8 cellular contexts compared by ENCODE assay signal in the genomic region with DNA sequence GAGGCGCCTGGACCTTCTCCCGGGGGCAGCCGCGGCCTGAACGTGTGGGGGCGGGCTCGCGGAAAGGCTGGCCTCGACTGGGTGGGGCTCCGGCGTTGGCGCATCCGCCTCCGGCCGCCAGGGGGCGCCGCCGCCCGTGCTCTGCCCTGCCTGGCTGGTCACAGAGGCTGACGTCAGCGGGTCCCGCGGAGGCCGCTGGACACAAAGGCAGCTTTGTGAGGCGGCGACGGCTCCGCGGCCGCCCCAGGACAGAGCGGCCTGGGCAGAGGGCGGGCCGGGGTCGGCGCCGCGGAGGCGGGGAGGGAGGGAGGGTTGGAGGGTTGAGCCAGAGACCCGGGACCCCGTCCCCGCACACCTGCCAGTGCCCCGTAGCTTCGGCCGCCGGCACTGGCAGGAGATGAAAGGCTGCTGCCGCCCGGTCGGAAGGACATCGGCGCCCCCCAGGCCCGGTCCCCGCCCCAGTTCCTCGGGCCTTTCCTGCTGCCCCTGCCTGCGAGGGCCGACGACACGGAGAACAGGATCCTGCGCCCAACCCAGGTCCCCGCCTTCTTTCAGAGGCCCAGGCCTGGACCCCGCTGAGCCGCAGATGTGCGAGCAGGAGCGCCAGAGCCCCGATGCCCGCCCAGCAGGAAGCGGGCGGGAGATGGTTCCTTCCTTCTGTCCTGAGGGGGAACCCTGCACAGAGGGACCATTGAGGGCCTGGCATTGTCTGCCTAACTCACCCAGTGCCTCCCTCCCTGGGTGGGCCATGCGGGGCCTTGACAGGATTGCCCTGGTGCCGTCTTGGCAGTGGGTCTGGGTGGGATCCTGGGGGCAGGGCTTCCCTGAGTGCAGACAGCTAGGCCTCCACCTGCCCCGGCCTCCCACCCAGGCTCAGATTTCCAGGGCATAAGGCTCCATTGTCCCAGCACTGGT. TPM values are rescaled to one million over a fixed set of nuclear protein-coding genes. Genes with fewer than 3 reads are reported as not detected.
DNase-seq lines count a peak whose midpoint lies in the region; ATAC-seq and TF ChIP-seq lines count a peak whose summit lies in the region.

No MANE protein-coding gene starts in this region.

- DNase-seq in CMK (ENCODE audit: low read depth), result peak; percentile 78
- peak; percentile 76 to 80 for DNase-seq in HL-60 (ENCODE audit: low read depth in 1 of 2, low spot score in 1 of 2)
- no peak for DNase-seq in Panc1 (ENCODE audit: low read depth, low spot score)
- peak; percentile 74 for DNase-seq in activated T-helper 1 cell treated with Interleukin-2 at 50 U/mL for 16 hours (ENCODE audit: low read depth)
- DNase-seq in esophagus squamous epithelium (lab: John Stamatoyannopoulos, UW), result peak; percentile 48
- DNase-seq in naive B cell, result peak; percentile 84
- peak; percentile 94 for DNase-seq in stimulated activated effector memory CD8-positive, alpha-beta T cell treated with anti-CD3 and anti-CD28 coated beads, Interleukin-12 subunit alpha, Interleukin-12 subunit beta, amount 100 ng/mL, for 72 hours (ENCODE audit: low spot score in 2 of 2)

- peak; percentile 79 for TF ChIP-seq CTCF in HL-60 (IDR thresholded peaks at IDR 0.05; ENCODE audit: insufficient read depth, low read length)
- TF ChIP-seq CTCF in Panc1 (IDR thresholded peaks at IDR 0.05), result peak; percentile 97
- peak; percentile 99 to 100 (median 99) for TF ChIP-seq CTCF in esophagus squamous epithelium (IDR thresholded peaks at IDR 0.05)

- no peaks in the 10 kb centered on the region for H3K9me3 Mint-ChIP-seq in naive B cell
- no peaks in the 10 kb centered on the region for H3K9me3 Mint-ChIP-seq in stimulated activated effector memory CD8-positive, alpha-beta T cell treated with anti-CD3 and anti-CD28 coated beads, Interleukin-12 subunit alpha, Interleukin-12 subunit beta, amount 100 ng/mL, for 72 hours

- H3K27me3 ChIP-seq in HL-60 (ENCODE audit: insufficient read depth, poor library complexity, severe bottlenecking) (no peaks in the 10 kb centered on the region), Panc1 (ENCODE audit: control insufficient read depth, insufficient read depth, low read length) (no peaks in the 10 kb centered on the region), esophagus squamous epithelium (no peaks in the 10 kb centered on the region)

- no peaks in the 10 kb centered on the region for H3K36me3 ChIP-seq in Panc1 (ENCODE audit: control insufficient read depth, insufficient read depth, low read length)
- H3K36me3 ChIP-seq in esophagus squamous epithelium, result peaks cover 11 to 40% (median 25%) of the 10 kb centered on the region in 3 donors

- no TSS peak for BruUV-seq in Panc1 (replicated peaks; lab: Mats Ljungman, UMichigan)

- WGBS in esophagus squamous epithelium, 2 donors, result 0% methylated on average over 4 to 19 of the region's 70 CpGs

- H3K4me3 ChIP-seq in HL-60 (replicated peaks; ENCODE audit: insufficient read depth, low read length), result peak overlapping the region; percentile 43
- peak overlapping the region; percentile 39 to 51 for H3K4me3 ChIP-seq in Panc1 (ENCODE audit: low read depth in 2 of 2, low read length in 2 of 2)
- peak overlapping the region; percentile 52 to 80 (median 58) for H3K4me3 ChIP-seq in esophagus squamous epithelium

- H3K27me3 Mint-ChIP-seq in naive B cell, result no peaks in the 10 kb centered on the region

- peak overlapping the region; percentile 32 to 88 (median 76) for H3K4me3 Mint-ChIP-seq in naive B cell
- H3K4me3 Mint-ChIP-seq in stimulated activated effector memory CD8-positive, alpha-beta T cell treated with anti-CD3 and anti-CD28 coated beads, Interleukin-12 subunit alpha, Interleukin-12 subunit beta, amount 100 ng/mL, for 72 hours, result peak overlapping the region; percentile 66

- no peaks in the 10 kb centered on the region for H3K36me3 Mint-ChIP-seq in naive B cell
- H3K36me3 Mint-ChIP-seq in stimulated activated effector memory CD8-positive, alpha-beta T cell treated with anti-CD3 and anti-CD28 coated beads, Interleukin-12 subunit alpha, Interleukin-12 subunit beta, amount 100 ng/mL, for 72 hours, result peaks cover 87% of the 10 kb centered on the region

- peak in 3 of 4 donors; percentile 27 to 72 (median 43) for TF ChIP-seq POLR2A in esophagus squamous epithelium (IDR thresholded peaks at IDR 0.05)

- CTCF ChIA-PET in Panc1 (lab: Charles Lee), result interaction anchor here (0.5 to 1.2 kb wide), 5 partner anchors 11 to 327 kb away, joined by 3 to 4 read pairs (median 3); partner anchors contain the start of genes HYAL3 and NAA80

- H3K9me3 ChIP-seq in Panc1 (ENCODE audit: control insufficient read depth, insufficient read depth, low read depth, low read length), result no peaks in the 10 kb centered on the region
- no peaks in the 10 kb centered on the region for H3K9me3 ChIP-seq in esophagus squamous epithelium

- POLR2A ChIA-PET in Panc1 (lab: Charles Lee), result no interaction called here

- in situ Hi-C loops in Panc1 (cut with HindIII; ENCODE audit: low pct_unique_long_range_greater_than_20kb, low sequenced_read_pairs), result no loop called here

- H3K27ac ChIP-seq in HL-60 (replicated peaks) (no peak overlapping the region), Panc1 (ENCODE audit: low read length) (peak overlapping the region; percentile 72), esophagus squamous epithelium (peak overlapping the region; percentile 92 to 99 (median 96))

- peak overlapping the region in 3 of 6 donors; percentile 71 to 90 (median 83) for H3K27ac Mint-ChIP-seq in naive B cell
- H3K27ac Mint-ChIP-seq in stimulated activated effector memory CD8-positive, alpha-beta T cell treated with anti-CD3 and anti-CD28 coated beads, Interleukin-12 subunit alpha, Interleukin-12 subunit beta, amount 100 ng/mL, for 72 hours, result peak overlapping the region; percentile 88

- ATAC-seq in GM19395 (IDR thresholded peaks at IDR 0.05; ENCODE audit: unreplicated experiment) (peak; percentile 82), Panc1 (peak; percentile 94), naive B cell (ENCODE audit: low read depth in 2 of 2) (peak; percentile 96 to 97)
- peak; percentile 94 for ATAC-seq in stimulated activated effector memory CD8-positive, alpha-beta T cell treated with anti-CD3 and anti-CD28 coated beads, Interleukin-12 subunit alpha, Interleukin-12 subunit beta, amount 100 ng/mL, for 72 hours

- intact Hi-C loops in Panc1 (cut with micrococcal nuclease; ENCODE audit: unreplicated experiment), result loop anchor here (10.0 kb wide), 1 partner anchor 65 kb away; the partner anchor contains the start of gene GNAT1
- intact Hi-C loops in esophagus squamous epithelium (cut with DNase I), result no loop called here

- peaks cover 4 to 10% (median 9%) of the 10 kb centered on the region in 3 donors for H3K4me1 Mint-ChIP-seq in naive B cell
- peaks cover 12% of the 10 kb centered on the region for H3K4me1 Mint-ChIP-seq in stimulated activated effector memory CD8-positive, alpha-beta T cell treated with anti-CD3 and anti-CD28 coated beads, Interleukin-12 subunit alpha, Interleukin-12 subunit beta, amount 100 ng/mL, for 72 hours

- H3K4me1 ChIP-seq in Panc1 (ENCODE audit: control insufficient read depth, insufficient read depth, low read length) (peaks cover 9% of the 10 kb centered on the region), esophagus squamous epithelium (peaks cover 21 to 85% (median 47%) of the 10 kb centered on the region in 3 donors)

RNA-seq across cellular contexts. Expression of gene SEMA3B, which starts 8.7 kb away (rescaled TPM):
- 1.4 TPM for total RNA-seq in Panc1 (2021; ENCODE audit: unreplicated experiment)
- 2.8 TPM for polyA plus RNA-seq in Panc1 (2012; ENCODE audit: insufficient read length)
- total RNA-seq in esophagus squamous epithelium, result 1 to 10 TPM in 3 of 4 donors, under 1 TPM in 1; 0.70 to 8.2 (median 2.4) TPM
- polyA plus RNA-seq in naive B cell (ENCODE audit: low read depth in 6 of 6), result under 1 TPM in 1 of 6 donors, not detected in 5; 0.13 TPM

RNA-seq across cellular contexts. Expression of gene LSMEM2, which starts 18.6 kb away (rescaled TPM):
- total RNA-seq in Panc1 (2021; ENCODE audit: unreplicated experiment) (not detected), esophagus squamous epithelium (not detected)
- not detected for polyA plus RNA-seq in Panc1 (2012; ENCODE audit: insufficient read length)
- polyA plus RNA-seq in naive B cell (ENCODE audit: low read depth in 6 of 6), result under 1 TPM in 1 of 6 donors, not detected in 5; 0.19 TPM

RNA-seq across cellular contexts. Expression of gene GNAI2, which starts 24.3 kb away (rescaled TPM):
- total RNA-seq in Panc1 (2021; ENCODE audit: unreplicated experiment) (170 TPM), esophagus squamous epithelium (100 to 1,000 TPM in 2 of 4 donors, 10 to 100 TPM in 2; 39.8 to 122 (median 76.5) TPM)
- 252 TPM for polyA plus RNA-seq in Panc1 (2012; ENCODE audit: insufficient read length)
- 100 to 1,000 TPM; 472 to 669 (median 550) TPM for polyA plus RNA-seq in naive B cell (ENCODE audit: low read depth in 6 of 6)

RNA-seq across cellular contexts. Expression of gene IFRD2, which starts 31.9 kb away (rescaled TPM):
- total RNA-seq in Panc1 (2021; ENCODE audit: unreplicated experiment) (111 TPM), esophagus squamous epithelium (100 to 1,000 TPM in 1 of 4 donors, 10 to 100 TPM in 3; 49.0 to 100 (median 72.9) TPM)
- polyA plus RNA-seq in Panc1 (2012; ENCODE audit: insufficient read length), result 113 TPM
- polyA plus RNA-seq in naive B cell (ENCODE audit: low read depth in 6 of 6), result 10 to 100 TPM; 42.7 to 68.3 (median 55.7) TPM

RNA-seq across cellular contexts. Expression of gene HYAL3, which starts 38.9 kb away (rescaled TPM):
- total RNA-seq in Panc1 (2021; ENCODE audit: unreplicated experiment) (3.9 TPM), esophagus squamous epithelium (1 to 10 TPM; 5.3 to 7.9 (median 5.8) TPM)
- 3.4 TPM for polyA plus RNA-seq in Panc1 (2012; ENCODE audit: insufficient read length)
- polyA plus RNA-seq in naive B cell (ENCODE audit: low read depth in 6 of 6), result 1 to 10 TPM in 4 of 6 donors, under 1 TPM in 1, not detected in 1; 0.93 to 2.8 (median 1.6) TPM
